In genomic region chr14:50311337-50311973, GRCh38 we compare ENCODE assay signal across 8 cellular contexts. TPM values are rescaled to one million over a fixed set of nuclear protein-coding genes. Genes with fewer than 3 reads are reported as not detected.
DNase-seq lines count a peak whose midpoint lies in the region; ATAC-seq and TF ChIP-seq lines count a peak whose summit lies in the region.

No MANE protein-coding gene starts in this region.

- peak overlapping the region; percentile 94 for H3K4me3 Mint-ChIP-seq in dendritic cell treated with granulocyte-macrophage colony-stimulating factor and Interleukin-4, amounts not matched to agents 40 ng/mL and 50 ng/mL, for 4 days

- peak; percentile 66; the same call in 1 of the 2 replicates for TF ChIP-seq CTCF in GM12875 (IDR thresholded peaks at IDR 0.05; ENCODE audit: borderline replicate concordance, insufficient read depth, low read depth, low read length)

- peak overlapping the region; percentile 95 for H3K27ac Mint-ChIP-seq in dendritic cell treated with granulocyte-macrophage colony-stimulating factor and Interleukin-4, amounts not matched to agents 40 ng/mL and 50 ng/mL, for 4 days

- ATAC-seq in HG02973 (IDR thresholded peaks at IDR 0.05; ENCODE audit: unreplicated experiment), result no peak

- peak; percentile 10 for DNase-seq in AG08395 (ENCODE audit: low spot score)
- DNase-seq in NCI-H524 treated with DMSO at 0.1 percent for 48 hours (lab: John Stamatoyannopoulos, UW), result peak; percentile 62
- DNase-seq in posterior vena cava (ENCODE audit: low spot score), result no peak
- no peak for DNase-seq in NCI-H1092 (lab: John Stamatoyannopoulos, UW)

- no peaks in the 10 kb centered on the region for H3K27me3 ChIP-seq in muscle layer of duodenum (ENCODE audit: low read depth, low read length)

- H3K4me1 Mint-ChIP-seq in dendritic cell treated with granulocyte-macrophage colony-stimulating factor and Interleukin-4, amounts not matched to agents 40 ng/mL and 50 ng/mL, for 4 days (ENCODE audit: low read depth), result peaks cover 27% of the 10 kb centered on the region

- no peaks in the 10 kb centered on the region for H3K9me3 Mint-ChIP-seq in dendritic cell treated with granulocyte-macrophage colony-stimulating factor and Interleukin-4, amounts not matched to agents 40 ng/mL and 50 ng/mL, for 4 days

- intact Hi-C loops in dendritic cell treated with granulocyte-macrophage colony-stimulating factor and Interleukin-4, amounts not matched to agents 40 ng/mL and 50 ng/mL, for 4 days (cut with micrococcal nuclease), result loop anchor here (5.0 kb wide), 1 partner anchor 544 kb away; the partner anchor contains the start of gene KLHDC2
- intact Hi-C loops in posterior vena cava (cut with DNase I), result no loop called here

- no peaks in the 10 kb centered on the region for H3K9me3 ChIP-seq in muscle layer of duodenum (ENCODE audit: control insufficient read depth in 1 of 2, low read length in 2 of 2)

- peaks cover 0 to 11% of the 10 kb centered on the region in 2 donors for H3K4me1 ChIP-seq in muscle layer of duodenum (ENCODE audit: control insufficient read depth in 1 of 2, insufficient read depth in 2 of 2, low read length in 2 of 2)

- no peaks in the 10 kb centered on the region for H3K36me3 ChIP-seq in muscle layer of duodenum (ENCODE audit: control insufficient read depth in 1 of 2, insufficient read depth in 2 of 2, low read length in 2 of 2)

- H3K4me3 ChIP-seq in GM12875 (ENCODE audit: low read depth, low read length) (peak overlapping the region; percentile 70), muscle layer of duodenum (ENCODE audit: low read depth in 1 of 2, low read length in 2 of 2) (peak overlapping the region; percentile 84 to 85)

- H3K36me3 Mint-ChIP-seq in dendritic cell treated with granulocyte-macrophage colony-stimulating factor and Interleukin-4, amounts not matched to agents 40 ng/mL and 50 ng/mL, for 4 days (ENCODE audit: low read depth), result peaks cover 32% of the 10 kb centered on the region

- H3K27me3 Mint-ChIP-seq in dendritic cell treated with granulocyte-macrophage colony-stimulating factor and Interleukin-4, amounts not matched to agents 40 ng/mL and 50 ng/mL, for 4 days, result no peaks in the 10 kb centered on the region

- H3K27ac ChIP-seq in muscle layer of duodenum (ENCODE audit: low read length), result peak overlapping the region; percentile 70

RNA-seq across cellular contexts. Expression of gene L2HGDH, which starts 0.6 kb away (rescaled TPM):
- total RNA-seq in posterior vena cava, result 1 to 10 TPM; 3.3 to 3.6 TPM

RNA-seq across cellular contexts. Expression of gene DMAC2L, which starts 0.7 kb away (rescaled TPM):
- 10 to 100 TPM; 12.0 to 13.4 TPM for total RNA-seq in posterior vena cava

Comparison
In these comparisons a context has a peak if more than half of its experiments do, and no peak if none do; other contexts are left out.
1. DNase-seq: peak in AG08395 (single experiment) and NCI-H524 treated with DMSO at 0.1 percent for 48 hours (single experiment); none in posterior vena cava (single experiment) and NCI-H1092 (single experiment).